In genomic region chr6:125787791-125788190, GRCh38 we compare ENCODE assay signal across 10 cellular contexts. TPM values are rescaled to one million over a fixed set of nuclear protein-coding genes. Genes with fewer than 3 reads are reported as not detected.
A peak's percentile ranks its signal among the peaks of the same experiment; 100 is the strongest.
DNase-seq lines count a peak whose midpoint lies in the region; TF ChIP-seq lines count a peak whose summit lies in the region.
"Had no signal": no experiment of that assay in that cellular context is flagged by ENCODE, and none has a peak within 500 bp of the region (broad histone marks: within the 10 kb centered on the region; RNA-seq: fewer than 3 reads in every experiment).

No MANE protein-coding gene starts in this region.

- peak; percentile 58 for DNase-seq in activated CD4-positive, alpha-beta T cell treated with anti-CD3 and anti-CD28 coated beads, Interleukin-2, amount 10 ng/mL, durations not matched to agents 24 days and 14 days
- no peak for DNase-seq in activated CD4-positive, alpha-beta T cell treated with anti-CD3 and anti-CD28 coated beads, Interleukin-2, amount 50 U/mL, for 48 hours
- peak; percentile 68 to 81 for DNase-seq in cardiac fibroblast (ENCODE audit: low read depth in 2 of 2)
- DNase-seq in progenitor cell of endocrine pancreas (ENCODE audit: low spot score, unreplicated experiment), result no peak
- no peak for DNase-seq in H4 (ENCODE audit: low spot score)
- no peak for DNase-seq in ACHN
- DNase-seq in T-helper 1 cell, result no peak

- H3K9me3 ChIP-seq in Loucy (ENCODE audit: insufficient read depth, low read depth, low read length), result no peaks in the 10 kb centered on the region

- TF ChIP-seq CTCF in Loucy (conservative IDR thresholded peaks at IDR 0.05; ENCODE audit: low read length) (peak; percentile 54), cardiac fibroblast (IDR thresholded peaks at IDR 0.05; ENCODE audit: low read depth, low read length) (no peak), progenitor cell of endocrine pancreas (IDR thresholded peaks at IDR 0.05; ENCODE audit: unreplicated experiment) (peak; percentile 30)

- H3K27me3 ChIP-seq in Loucy (ENCODE audit: insufficient read depth, low read length, poor library complexity, severe bottlenecking), result no peaks in the 10 kb centered on the region
- H3K27me3 ChIP-seq: BLaER1 treated with 17β-estradiol and CSF1 and Interleukin-3, amounts not matched to agents 10 nM and 100 nM had no signal

- peaks cover 32% of the 10 kb centered on the region for H3K4me1 ChIP-seq in Loucy (ENCODE audit: insufficient read depth, low read length, poor library complexity, severe bottlenecking)

- intact Hi-C loops in activated CD4-positive, alpha-beta T cell treated with anti-CD3 and anti-CD28 coated beads, Interleukin-2, amount 10 ng/mL, durations not matched to agents 24 days and 14 days (cut with micrococcal nuclease), result no loop called here

- H4K20me1 ChIP-seq in Loucy (ENCODE audit: insufficient read depth, low read length, poor library complexity, severe bottlenecking), result peaks cover 7% of the 10 kb centered on the region
- H4K20me1 ChIP-seq: BLaER1 treated with 17β-estradiol and CSF1 and Interleukin-3, amounts not matched to agents 10 nM and 100 nM had no signal

- no peaks in the 10 kb centered on the region for H3K27me3 Mint-ChIP-seq in activated CD4-positive, alpha-beta T cell treated with anti-CD3 and anti-CD28 coated beads, Interleukin-2, amount 10 ng/mL, durations not matched to agents 24 days and 14 days
- no peaks in the 10 kb centered on the region for H3K27me3 Mint-ChIP-seq in progenitor cell of endocrine pancreas

- no peak overlapping the region for H3K4me3 Mint-ChIP-seq in activated CD4-positive, alpha-beta T cell treated with anti-CD3 and anti-CD28 coated beads, Interleukin-2, amount 10 ng/mL, durations not matched to agents 24 days and 14 days
- no peak overlapping the region for H3K4me3 Mint-ChIP-seq in progenitor cell of endocrine pancreas (ENCODE audit: low read depth)

- in situ Hi-C loops in ACHN (cut with HindIII; ENCODE audit: low pct_ligation_motif_present, low pct_unique_long_range_greater_than_20kb, low sequenced_read_pairs), result no loop called here

- H3K4me1 Mint-ChIP-seq in activated CD4-positive, alpha-beta T cell treated with anti-CD3 and anti-CD28 coated beads, Interleukin-2, amount 10 ng/mL, durations not matched to agents 24 days and 14 days, result peaks cover 33% of the 10 kb centered on the region
- peaks cover 10% of the 10 kb centered on the region for H3K4me1 Mint-ChIP-seq in progenitor cell of endocrine pancreas (ENCODE audit: low read depth)

- H2AFZ ChIP-seq in Loucy (ENCODE audit: low read length), result no peak overlapping the region

- no peak overlapping the region for H3K4me2 ChIP-seq in Loucy (ENCODE audit: low read depth, low read length, poor library complexity, severe bottlenecking)

- H3K36me3 Mint-ChIP-seq in activated CD4-positive, alpha-beta T cell treated with anti-CD3 and anti-CD28 coated beads, Interleukin-2, amount 10 ng/mL, durations not matched to agents 24 days and 14 days (ENCODE audit: low read depth), result peaks cover 18% of the 10 kb centered on the region
- no peaks in the 10 kb centered on the region for H3K36me3 Mint-ChIP-seq in progenitor cell of endocrine pancreas (ENCODE audit: insufficient read depth)

- H3K4me3 ChIP-seq in Loucy (ENCODE audit: low read length, poor library complexity, severe bottlenecking) (no peak overlapping the region), cardiac fibroblast (replicated peaks in 1 of 2; ENCODE audit: low read depth in 2 of 2, low read length in 2 of 2) (no peak overlapping the region)
- H3K4me3 ChIP-seq: BLaER1 treated with 17β-estradiol and CSF1 and Interleukin-3, amounts not matched to agents 10 nM and 100 nM had no signal

- no peak overlapping the region for H3K27ac Mint-ChIP-seq in activated CD4-positive, alpha-beta T cell treated with anti-CD3 and anti-CD28 coated beads, Interleukin-2, amount 10 ng/mL, durations not matched to agents 24 days and 14 days
- H3K27ac Mint-ChIP-seq in progenitor cell of endocrine pancreas, result peak overlapping the region; percentile 42

- no peak overlapping the region for H3K9ac ChIP-seq in Loucy (ENCODE audit: low read depth, low read length, poor library complexity, severe bottlenecking)

- H3F3A ChIP-seq in Loucy (ENCODE audit: low read depth), result no peaks in the 10 kb centered on the region

- H3K9me3 Mint-ChIP-seq in activated CD4-positive, alpha-beta T cell treated with anti-CD3 and anti-CD28 coated beads, Interleukin-2, amount 10 ng/mL, durations not matched to agents 24 days and 14 days, result no peaks in the 10 kb centered on the region
- no peaks in the 10 kb centered on the region for H3K9me3 Mint-ChIP-seq in progenitor cell of endocrine pancreas (ENCODE audit: low read depth)

- H3K79me2 ChIP-seq in Loucy (ENCODE audit: insufficient read depth, low read length), result peaks cover 22% of the 10 kb centered on the region

- H3K36me3 ChIP-seq in Loucy (ENCODE audit: insufficient read depth, low read length), result no peaks in the 10 kb centered on the region

- H3K9me2 ChIP-seq in Loucy (replicated peaks; ENCODE audit: low read depth, low read length), result no peaks in the 10 kb centered on the region

RNA-seq across cellular contexts. Expression of gene NCOA7, which starts 3.0 kb away (rescaled TPM):
- 52.5 and 53.7 TPM in 2 replicates for total RNA-seq in activated CD4-positive, alpha-beta T cell treated with anti-CD3 and anti-CD28 coated beads, Interleukin-2, amount 10 ng/mL, durations not matched to agents 24 days and 14 days
- 13.6 and 18.0 TPM in 2 replicates for total RNA-seq in progenitor cell of endocrine pancreas
- 26.1 and 33.4 TPM in 2 replicates for total RNA-seq in H4 (2014; rRNA removed; shearing (Covaris generic))

RNA-seq across cellular contexts. Expression of gene HEY2, which starts 38.4 kb away (rescaled TPM):
- not detected in 2 replicates for total RNA-seq in activated CD4-positive, alpha-beta T cell treated with anti-CD3 and anti-CD28 coated beads, Interleukin-2, amount 10 ng/mL, durations not matched to agents 24 days and 14 days
- 1.4 and 2.3 TPM in 2 replicates for total RNA-seq in progenitor cell of endocrine pancreas
- 0.93 TPM in 1 of 2 replicates, not detected in the other for total RNA-seq in H4 (2014; rRNA removed; shearing (Covaris generic))
- total RNA-seq: NCI-H460 had no signal

Comparison
In these comparisons a context has a peak if more than half of its experiments do, and no peak if none do; other contexts are left out.
1. DNase-seq: peak in activated CD4-positive, alpha-beta T cell treated with anti-CD3 and anti-CD28 coated beads, Interleukin-2, amount 10 ng/mL, durations not matched to agents 24 days and 14 days (single experiment) and cardiac fibroblast (2 of 2); none in activated CD4-positive, alpha-beta T cell treated with anti-CD3 and anti-CD28 coated beads, Interleukin-2, amount 50 U/mL, for 48 hours (0 of 2), progenitor cell of endocrine pancreas (single experiment), H4 (single experiment), ACHN (single experiment) and T-helper 1 cell (0 of 5).